In genomic region chr6:46175446-46175845, GRCh38 we compare ENCODE assay signal across 10 cellular contexts. TPM values are rescaled to one million over a fixed set of nuclear protein-coding genes. Genes with fewer than 3 reads are reported as not detected.
DNase-seq lines count a peak whose midpoint lies in the region; ATAC-seq and TF ChIP-seq lines count a peak whose summit lies in the region.
"Had no signal": no experiment of that assay in that cellular context is flagged by ENCODE, and none has a peak within 500 bp of the region (broad histone marks: within the 10 kb centered on the region; RNA-seq: fewer than 3 reads in every experiment).

No MANE protein-coding gene starts in this region.

- intact Hi-C loops in CD14-positive monocyte (cut with micrococcal nuclease), result no loop called here

- H3K27ac Mint-ChIP-seq in activated CD8-positive, alpha-beta memory T cell treated with anti-CD3 and anti-CD28 coated beads, Interleukin-2, amount 10 ng/mL, durations not matched to agents 7 days and 5 days, result peak overlapping the region; percentile 71
- no peak overlapping the region for H3K27ac Mint-ChIP-seq in stimulated activated memory B cell treated with anti-CD40 and anti-IgM and Interleukin-4, amounts not matched to agents 10 μg/mL and 1 μg/mL and 100 μg/mL, for 72 hours
- H3K27ac Mint-ChIP-seq in CD14-positive monocyte, result peak overlapping the region in 1 of 7 donors; percentile 21
- H3K27ac Mint-ChIP-seq: memory B cell had no signal

- peak overlapping the region; percentile 27 for H3K4me3 Mint-ChIP-seq in activated CD8-positive, alpha-beta memory T cell treated with anti-CD3 and anti-CD28 coated beads, Interleukin-2, amount 10 ng/mL, durations not matched to agents 7 days and 5 days
- H3K4me3 Mint-ChIP-seq in stimulated activated memory B cell treated with anti-CD40 and anti-IgM and Interleukin-4, amounts not matched to agents 10 μg/mL and 1 μg/mL and 100 μg/mL, for 72 hours, result no peak overlapping the region
- no peak overlapping the region for H3K4me3 Mint-ChIP-seq in CD14-positive monocyte
- H3K4me3 Mint-ChIP-seq: memory B cell had no signal

- TF ChIP-seq CTCF in CD14-positive monocyte (IDR thresholded peaks at IDR 0.05), result no peak

- H3K4me1 Mint-ChIP-seq in activated CD8-positive, alpha-beta memory T cell treated with anti-CD3 and anti-CD28 coated beads, Interleukin-2, amount 10 ng/mL, durations not matched to agents 7 days and 5 days, result peaks cover 32% of the 10 kb centered on the region
- peaks cover 8% of the 10 kb centered on the region for H3K4me1 Mint-ChIP-seq in stimulated activated memory B cell treated with anti-CD40 and anti-IgM and Interleukin-4, amounts not matched to agents 10 μg/mL and 1 μg/mL and 100 μg/mL, for 72 hours
- H3K4me1 Mint-ChIP-seq in CD14-positive monocyte, result peaks cover 9% of the 10 kb centered on the region

- CTCF ChIA-PET in activated CD8-positive, alpha-beta memory T cell treated with anti-CD3 and anti-CD28 coated beads, Interleukin-2, amount 10 ng/mL, durations not matched to agents 7 days and 5 days (lab: Charles Lee), result no interaction called here

- peak; percentile 81 for ATAC-seq in activated CD8-positive, alpha-beta memory T cell treated with anti-CD3 and anti-CD28 coated beads, Interleukin-2, amount 10 ng/mL, durations not matched to agents 7 days and 5 days
- ATAC-seq in GM21737 (IDR thresholded peaks at IDR 0.05; ENCODE audit: unreplicated experiment), result peak; percentile 76
- ATAC-seq in HG03457 (IDR thresholded peaks at IDR 0.05; ENCODE audit: unreplicated experiment), result peak; percentile 70
- peak; percentile 32 for ATAC-seq in stimulated activated memory B cell treated with anti-CD40 and anti-IgM and Interleukin-4, amounts not matched to agents 10 μg/mL and 1 μg/mL and 100 μg/mL, for 72 hours

- peaks cover 62% of the 10 kb centered on the region for H3K27me3 Mint-ChIP-seq in activated CD8-positive, alpha-beta memory T cell treated with anti-CD3 and anti-CD28 coated beads, Interleukin-2, amount 10 ng/mL, durations not matched to agents 7 days and 5 days
- peaks cover 3% of the 10 kb centered on the region for H3K27me3 Mint-ChIP-seq in stimulated activated memory B cell treated with anti-CD40 and anti-IgM and Interleukin-4, amounts not matched to agents 10 μg/mL and 1 μg/mL and 100 μg/mL, for 72 hours
- H3K27me3 Mint-ChIP-seq in CD14-positive monocyte (ENCODE audit: low read depth in 3 of 3), result peaks cover 6 to 19% (median 15%) of the 10 kb centered on the region in 3 donors
- H3K27me3 Mint-ChIP-seq: memory B cell had no signal

- peaks cover 2% of the 10 kb centered on the region for H3K36me3 Mint-ChIP-seq in activated CD8-positive, alpha-beta memory T cell treated with anti-CD3 and anti-CD28 coated beads, Interleukin-2, amount 10 ng/mL, durations not matched to agents 7 days and 5 days
- no peaks in the 10 kb centered on the region for H3K36me3 Mint-ChIP-seq in stimulated activated memory B cell treated with anti-CD40 and anti-IgM and Interleukin-4, amounts not matched to agents 10 μg/mL and 1 μg/mL and 100 μg/mL, for 72 hours
- H3K36me3 Mint-ChIP-seq in CD14-positive monocyte, result no peaks in the 10 kb centered on the region
- H3K36me3 Mint-ChIP-seq: memory B cell had no signal

- DNase-seq in activated CD8-positive, alpha-beta memory T cell treated with anti-CD3 and anti-CD28 coated beads, Interleukin-2, amount 10 ng/mL, durations not matched to agents 7 days and 5 days, result peak; percentile 42
- DNase-seq in activated CD8-positive, alpha-beta memory T cell treated with anti-CD3 and anti-CD28 coated beads, Interleukin-2, amount 50 U/mL, for 48 hours, result no peak
- DNase-seq in NCI-H510A treated with DMSO at 0.1 percent for 48 hours (lab: John Stamatoyannopoulos, UW), result no peak
- no peak for DNase-seq in COR-L47 (lab: John Stamatoyannopoulos, UW)
- DNase-seq in CD14-positive monocyte (ENCODE audit: low spot score), result no peak
- DNase-seq: uterus had no signal

- no peaks in the 10 kb centered on the region for H3K9me3 Mint-ChIP-seq in activated CD8-positive, alpha-beta memory T cell treated with anti-CD3 and anti-CD28 coated beads, Interleukin-2, amount 10 ng/mL, durations not matched to agents 7 days and 5 days (ENCODE audit: low read depth)
- no peaks in the 10 kb centered on the region for H3K9me3 Mint-ChIP-seq in stimulated activated memory B cell treated with anti-CD40 and anti-IgM and Interleukin-4, amounts not matched to agents 10 μg/mL and 1 μg/mL and 100 μg/mL, for 72 hours
- H3K9me3 Mint-ChIP-seq in CD14-positive monocyte, result peaks cover 0 to 2% (median 0%) of the 10 kb centered on the region in 7 donors
- H3K9me3 Mint-ChIP-seq: memory B cell had no signal

RNA-seq across cellular contexts. Expression of gene ENPP5, which starts 4.7 kb away (rescaled TPM):
- total RNA-seq in activated CD8-positive, alpha-beta memory T cell treated with anti-CD3 and anti-CD28 coated beads, Interleukin-2, amount 10 ng/mL, durations not matched to agents 7 days and 5 days, result under 1 TPM in 1 of 2 experiments, not detected in 1; 0.58 TPM
- polyA plus RNA-seq in CD14-positive monocyte, result not detected

RNA-seq across cellular contexts. Expression of gene ENPP4, which starts 45.7 kb away (rescaled TPM):
- 1 to 10 TPM; 7.1 to 8.0 TPM for total RNA-seq in activated CD8-positive, alpha-beta memory T cell treated with anti-CD3 and anti-CD28 coated beads, Interleukin-2, amount 10 ng/mL, durations not matched to agents 7 days and 5 days
- polyA plus RNA-seq in CD14-positive monocyte, result 1 to 10 TPM; 1.1 to 1.7 TPM
